ENCODE assay signal across 1 cellular context in genomic region chr20:51002633-51003032, GRCh38.
TF ChIP-seq lines count a peak whose summit lies in the region.

No MANE protein-coding gene starts in this region.

TF ChIP-seq in H1, 55 proteins besides CTCF, POLR2A, EP300 and RAD21:
- TF ChIP-seq FOSL1 (IDR thresholded peaks at IDR 0.05; ENCODE audit: insufficient read depth, low read depth, low read length) (no peak), POU5F1 (IDR thresholded peaks at IDR 0.05; ENCODE audit: low read depth, low read length) (no peak), SUZ12 (IDR thresholded peaks at IDR 0.05; ENCODE audit: low read length) (no peak), CHD2 (IDR thresholded peaks at IDR 0.05; ENCODE audit: low read length) (no peak), ATF3 (IDR thresholded peaks at IDR 0.05; ENCODE audit: insufficient read depth, low read depth, low read length) (no peak), SIRT6 (IDR thresholded peaks at IDR 0.05; ENCODE audit: low read length) (no peak), NRF1 (IDR thresholded peaks at IDR 0.05; ENCODE audit: low read depth, low read length) (no peak), HDAC2 (IDR thresholded peaks at IDR 0.05; ENCODE audit: borderline replicate concordance in 1 of 2, low read depth in 2 of 2, low read length in 2 of 2) (no peak), JUN (IDR thresholded peaks at IDR 0.05; ENCODE audit: low read depth, low read length) (no peak), CTBP2 (IDR thresholded peaks at IDR 0.05; ENCODE audit: borderline replicate concordance, insufficient read depth, insufficient read length, low read length) (no peak)
